ENCODE assay signal across 18 cellular contexts in the genomic region with DNA sequence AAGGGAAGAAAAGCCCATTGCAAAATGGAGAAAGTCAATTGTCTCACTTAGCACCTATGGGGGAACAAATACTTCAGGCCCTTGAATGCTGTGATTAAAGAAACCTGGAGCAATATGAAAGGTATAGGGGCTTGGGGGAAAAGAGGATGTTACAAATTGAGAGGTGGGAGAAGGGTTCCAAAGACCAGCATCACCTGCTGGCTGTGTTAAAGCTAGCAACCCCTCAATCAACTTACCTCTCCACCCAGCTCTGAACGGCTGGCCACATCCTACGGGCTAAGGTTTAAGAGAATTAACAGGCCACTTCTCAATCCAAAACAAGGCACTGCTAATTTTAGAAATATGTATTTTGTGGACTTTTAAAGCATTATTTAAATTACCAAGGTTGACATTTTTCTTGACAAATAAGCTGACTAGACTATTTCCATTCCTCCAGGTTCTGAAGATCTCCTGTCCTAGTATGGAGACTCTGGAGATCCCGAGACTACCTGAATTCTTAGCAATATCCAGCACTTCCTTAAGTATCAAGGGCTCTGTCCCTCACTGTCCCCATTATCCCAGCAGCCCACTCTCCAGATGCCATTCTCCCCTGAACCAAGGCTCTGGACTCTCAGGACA. TPM values are rescaled to one million over a fixed set of nuclear protein-coding genes. Genes with fewer than 3 reads are reported as not detected.
A peak's percentile ranks its signal among the peaks of the same experiment; 100 is the strongest.
DNase-seq lines count a peak whose midpoint lies in the region; ATAC-seq, FAIRE-seq and TF ChIP-seq lines count a peak whose summit lies in the region.
"Had no signal": no experiment of that assay in that cellular context is flagged by ENCODE, and none has a peak within 500 bp of the region (broad histone marks: within the 10 kb centered on the region; RNA-seq: fewer than 3 reads in every experiment).

No MANE protein-coding gene starts in this region.

- H3K4me3 ChIP-seq in K562 (no peak overlapping the region), tibial nerve (no peak overlapping the region), transverse colon (no peak overlapping the region)
- H3K4me3 ChIP-seq: BLaER1 treated with 17β-estradiol and CSF1 and Interleukin-3, amounts not matched to agents 10 nM and 100 nM; SJSA1 had no signal

- no peak overlapping the region for H2AFZ ChIP-seq in K562 (ENCODE audit: low read depth, low read length)

- CTCF ChIA-PET in K562 (lab: Yijun Ruan, JAX; ENCODE audit: low intra/inter-chr PET ratio): interaction anchor here (0.6 kb wide), 1 partner anchor 10 kb away, joined by 10 read pairs; no protein-coding TSS in a partner anchor

- 60% methylated on average over 3 of the region's 3 CpGs for WGBS in K562 (ENCODE audit: insufficient coverage, low coverage, missing lambda C conversion rate)
- WGBS in tibial nerve, 2 donors: 78 to 81% methylated on average over 3 of the region's 3 CpGs
- WGBS in transverse colon (ENCODE audit: low coverage in 1 of 2), 2 donors: 75 to 90% methylated on average over 1 to 3 of the region's 3 CpGs

- peak overlapping the region; percentile 64 for H3K27ac Mint-ChIP-seq in activated naive CD8-positive, alpha-beta T cell treated with anti-CD3 and anti-CD28 coated beads, Interleukin-2, amount 10 ng/mL, durations not matched to agents 7 days and 5 days
- H3K27ac Mint-ChIP-seq in activated naive CD8-positive, alpha-beta T cell treated with anti-CD3 and anti-CD28 coated beads for 36 hours: no peak overlapping the region

- peaks cover 13% of the 10 kb centered on the region for H3K36me3 Mint-ChIP-seq in activated naive CD8-positive, alpha-beta T cell treated with anti-CD3 and anti-CD28 coated beads, Interleukin-2, amount 10 ng/mL, durations not matched to agents 7 days and 5 days
- peaks cover 5% of the 10 kb centered on the region for H3K36me3 Mint-ChIP-seq in activated naive CD8-positive, alpha-beta T cell treated with anti-CD3 and anti-CD28 coated beads for 36 hours

- no peak overlapping the region for H3K4me3 Mint-ChIP-seq in activated naive CD8-positive, alpha-beta T cell treated with anti-CD3 and anti-CD28 coated beads, Interleukin-2, amount 10 ng/mL, durations not matched to agents 7 days and 5 days
- H3K4me3 Mint-ChIP-seq in activated naive CD8-positive, alpha-beta T cell treated with anti-CD3 and anti-CD28 coated beads for 36 hours: no peak overlapping the region

- TF ChIP-seq EP300 in K562 (IDR thresholded peaks at IDR 0.05; ENCODE audit: low read length) (no peak), tibial nerve (IDR thresholded peaks at IDR 0.05) (no peak), transverse colon (IDR thresholded peaks at IDR 0.05; ENCODE audit: low read depth) (no peak)

- FAIRE-seq in K562 (lab: Jason Lieb, UNC): peak; percentile 23

- no peaks in the 10 kb centered on the region for H3K9me1 ChIP-seq in K562 (ENCODE audit: control insufficient read depth, insufficient read depth, low read length)

- no peak for ATAC-seq in activated naive CD8-positive, alpha-beta T cell treated with anti-CD3 and anti-CD28 coated beads, Interleukin-2, amount 10 ng/mL, durations not matched to agents 7 days and 5 days (ENCODE audit: low read depth)
- ATAC-seq in K562 (peak; percentile 17; the same call in 2 of the 3 replicates), GM18870 (IDR thresholded peaks at IDR 0.05; ENCODE audit: unreplicated experiment) (no peak)

- peaks cover 44% of the 10 kb centered on the region for H3K36me3 ChIP-seq in K562 (ENCODE audit: control insufficient read depth, insufficient read depth, low read length)
- H3K36me3 ChIP-seq in tibial nerve: peaks cover 0 to 70% (median 17%) of the 10 kb centered on the region in 3 donors
- peaks cover 0 to 17% (median 8%) of the 10 kb centered on the region in 4 donors for H3K36me3 ChIP-seq in transverse colon

- intact Hi-C loops in K562 (cut with micrococcal nuclease): no loop called here
- intact Hi-C loops in transverse colon (cut with DNase I; ENCODE audit: low total_unique reads): no loop called here

- H3K9ac ChIP-seq in K562 (ENCODE audit: insufficient read depth in 1 of 2, low read depth in 2 of 2, low read length in 2 of 2): no peak overlapping the region
- H3K9ac ChIP-seq: BLaER1 treated with 17β-estradiol and CSF1 and Interleukin-3, amounts not matched to agents 10 nM and 100 nM had no signal

- BruUV-seq in K562 (replicated peaks; lab: Mats Ljungman, UMichigan): no TSS peak

- H3K79me2 ChIP-seq in K562 (ENCODE audit: control insufficient read depth, insufficient read depth, low read length): no peaks in the 10 kb centered on the region

- no peak overlapping the region for H3K27ac ChIP-seq in K562 (ENCODE audit: extremely low read depth, low read depth, low read length)
- H3K27ac ChIP-seq in tibial nerve: no peak overlapping the region
- H3K27ac ChIP-seq in transverse colon: no peak overlapping the region
- H3K27ac ChIP-seq: BLaER1 treated with 17β-estradiol and CSF1 and Interleukin-3, amounts not matched to agents 10 nM and 100 nM; RWPE1; SJSA1 had no signal

- TF ChIP-seq CTCF in K562 (IDR thresholded peaks at IDR 0.05 in 2 of 3, conservative IDR thresholded peaks at IDR 0.05 in 1 of 3; ENCODE audit: insufficient read depth in 2 of 3, low read depth in 1 of 3, low read length in 3 of 3): no peak
- no peak for TF ChIP-seq CTCF in tibial nerve (IDR thresholded peaks at IDR 0.05)
- no peak for TF ChIP-seq CTCF in transverse colon (IDR thresholded peaks at IDR 0.05)

- no peak for TF ChIP-seq RAD21 in K562 (CRISPR knock-in tag; conservative IDR thresholded peaks at IDR 0.05 in 1 of 2, IDR thresholded peaks at IDR 0.05 in 1 of 2)

- DNase-seq in activated naive CD8-positive, alpha-beta T cell treated with anti-CD3 and anti-CD28 coated beads, Interleukin-2, amount 10 ng/mL, durations not matched to agents 7 days and 5 days: no peak
- DNase-seq in activated naive CD8-positive, alpha-beta T cell treated with anti-CD3 and anti-CD28 coated beads for 36 hours: no peak
- DNase-seq in K562 (ENCODE audit: extremely low read depth in 1 of 4, low spot score in 3 of 4) (no peak), tibial nerve (ENCODE audit: low spot score in 2 of 2) (no peak), transverse colon (no peak)
- DNase-seq: 8988T; DMS153; EL; HCEC 1CT; NCI-H146; NCI-H226; NCI-H69; NK-92 treated with Interleukin-12 subunit alpha and Interleukin-12 subunit beta, amount 100 ng/mL, for 24 hours; OCI-M1 had no signal

- in situ Hi-C loops in K562 (cut with MboI) (no loop called here), transverse colon (cut with MboI; ENCODE audit: low pct_ligation_motif_present in 1 of 4, low pct_unique_long_range_greater_than_20kb in 1 of 4, low sequenced_read_pairs in 3 of 4) (no loop called here)

- TF ChIP-seq POLR2A in K562 (conservative IDR thresholded peaks at IDR 0.05) (peak; percentile 39; the same call in 1 of the 2 replicates), tibial nerve (IDR thresholded peaks at IDR 0.05) (no peak), transverse colon (IDR thresholded peaks at IDR 0.05) (no peak)

- peaks cover 30% of the 10 kb centered on the region for H4K20me1 ChIP-seq in K562 (replicated peaks; ENCODE audit: control insufficient read depth, insufficient read depth, low read length)

- peaks cover 19% of the 10 kb centered on the region for H3K4me1 Mint-ChIP-seq in activated naive CD8-positive, alpha-beta T cell treated with anti-CD3 and anti-CD28 coated beads, Interleukin-2, amount 10 ng/mL, durations not matched to agents 7 days and 5 days
- peaks cover 15% of the 10 kb centered on the region for H3K4me1 Mint-ChIP-seq in activated naive CD8-positive, alpha-beta T cell treated with anti-CD3 and anti-CD28 coated beads for 36 hours

- H3K4me1 ChIP-seq in K562 (replicated peaks in 1 of 2; ENCODE audit: control insufficient read depth in 2 of 2, insufficient read depth in 2 of 2, low read length in 2 of 2): peaks cover 10 to 15% of the 10 kb centered on the region in 2 experiments
- no peaks in the 10 kb centered on the region for H3K4me1 ChIP-seq in tibial nerve
- peaks cover 0 to 6% (median 0%) of the 10 kb centered on the region in 4 donors for H3K4me1 ChIP-seq in transverse colon
- H3K4me1 ChIP-seq: SJSA1 had no signal

- POLR2A ChIA-PET in activated naive CD8-positive, alpha-beta T cell treated with anti-CD3 and anti-CD28 coated beads, Interleukin-2, amount 10 ng/mL, durations not matched to agents 7 days and 5 days (lab: Charles Lee): no interaction called here
- POLR2A ChIA-PET in K562 (lab: Yijun Ruan, JAX): interaction anchor here (0.7 to 3.9 kb wide), 7 partner anchors 14 to 102 kb away, joined by 3 to 12 read pairs (median 4); partner anchors contain the start of genes ABCF2 and CHPF2

- no peaks in the 10 kb centered on the region for H3K9me3 ChIP-seq in K562 (replicated peaks; ENCODE audit: control insufficient read depth, insufficient read depth, low read depth, low read length)
- H3K9me3 ChIP-seq in tibial nerve: no peaks in the 10 kb centered on the region
- no peaks in the 10 kb centered on the region for H3K9me3 ChIP-seq in transverse colon
- H3K9me3 ChIP-seq: BLaER1 treated with 17β-estradiol and CSF1 and Interleukin-3, amounts not matched to agents 10 nM and 100 nM; SJSA1 had no signal

- H3K4me2 ChIP-seq in K562 (ENCODE audit: insufficient read depth, low read length): no peak overlapping the region
- H3K4me2 ChIP-seq: BLaER1 treated with 17β-estradiol and CSF1 and Interleukin-3, amounts not matched to agents 10 nM and 100 nM had no signal

- H3K27me3 Mint-ChIP-seq in activated naive CD8-positive, alpha-beta T cell treated with anti-CD3 and anti-CD28 coated beads, Interleukin-2, amount 10 ng/mL, durations not matched to agents 7 days and 5 days: peaks cover 2% of the 10 kb centered on the region
- no peaks in the 10 kb centered on the region for H3K27me3 Mint-ChIP-seq in activated naive CD8-positive, alpha-beta T cell treated with anti-CD3 and anti-CD28 coated beads for 36 hours

- H3K27me3 ChIP-seq in K562 (ENCODE audit: control insufficient read depth in 2 of 2, insufficient read depth in 2 of 2, low read length in 2 of 2) (no peaks in the 10 kb centered on the region; a peak in 2 of 5 replicates), tibial nerve (no peaks in the 10 kb centered on the region), transverse colon (peaks cover 6% of the 10 kb centered on the region)

- no peaks in the 10 kb centered on the region for H3K9me3 Mint-ChIP-seq in activated naive CD8-positive, alpha-beta T cell treated with anti-CD3 and anti-CD28 coated beads, Interleukin-2, amount 10 ng/mL, durations not matched to agents 7 days and 5 days
- no peaks in the 10 kb centered on the region for H3K9me3 Mint-ChIP-seq in activated naive CD8-positive, alpha-beta T cell treated with anti-CD3 and anti-CD28 coated beads for 36 hours

RNA-seq across cellular contexts. Expression of gene H2BK1, which starts 1.0 kb away (rescaled TPM):
- 1 to 10 TPM; 1.6 to 2.2 TPM for total RNA-seq in activated naive CD8-positive, alpha-beta T cell treated with anti-CD3 and anti-CD28 coated beads, Interleukin-2, amount 10 ng/mL, durations not matched to agents 7 days and 5 days
- total RNA-seq in activated naive CD8-positive, alpha-beta T cell treated with anti-CD3 and anti-CD28 coated beads for 36 hours: not detected
- total RNA-seq in K562 (2011; cell fraction: chromatin; rRNA removed; ENCODE audit: low replicate concordance): 1.00 TPM in 1 of 2 replicates, not detected in the other
- total RNA-seq in K562 (2011; cell fraction: nucleolus; rRNA removed): 1.6 and 4.0 TPM in 2 replicates
- 1.2 TPM in 1 of 2 replicates, not detected in the other for total RNA-seq in K562 (2011; cell fraction: nucleoplasm; rRNA removed)
- total RNA-seq in K562 (2014; rRNA removed): not detected in 2 replicates
- total RNA-seq in K562 (2014; rRNA removed; fragmentation: Illumina TruSeq; extraction: Trizol): not detected in 2 replicates
- total RNA-seq in K562 (2015; rRNA removed; fragmentation: Illumina TruSeq; extraction: Trizol): not detected in 2 replicates
- total RNA-seq in K562 (2021): not detected in 2 replicates
- not detected in 2 replicates for polyA plus RNA-seq in K562 (2011; rRNA removed)
- polyA plus RNA-seq in K562 (2011; cell fraction: cytosol; rRNA removed): not detected in 2 replicates
- 0.53 TPM in 1 of 2 replicates, not detected in the other for polyA plus RNA-seq in K562 (2011; cell fraction: nucleus; rRNA removed)
- not detected in 2 replicates for polyA plus RNA-seq in K562 (2012)
- polyA plus RNA-seq in K562 (2014; fragmentation: Illumina TruSeq; extraction: Trizol): not detected in 2 replicates
- not detected for polyA plus RNA-seq in K562 (2014; fragmentation: Nextera tagmentation; extraction: Ambion mirVana)
- polyA plus RNA-seq in K562 (2014; rRNA removed): not detected in 2 replicates
- not detected in 2 replicates for polyA minus RNA-seq in K562 (2011; rRNA and poly(A)+ RNA removed)
- not detected in 2 replicates for polyA minus RNA-seq in K562 (2011; cell fraction: cytosol; rRNA and poly(A)+ RNA removed)
- not detected in 2 replicates for polyA minus RNA-seq in K562 (2011; cell fraction: nucleus; rRNA and poly(A)+ RNA removed)
- total RNA-seq in tibial nerve: not detected
- not detected for total RNA-seq in transverse colon
- total RNA-seq: SJSA1 had no signal

RNA-seq across cellular contexts. Expression of gene ABCF2, which starts 15.7 kb away (rescaled TPM):
- 10 to 100 TPM; 29.5 to 31.2 TPM for total RNA-seq in activated naive CD8-positive, alpha-beta T cell treated with anti-CD3 and anti-CD28 coated beads, Interleukin-2, amount 10 ng/mL, durations not matched to agents 7 days and 5 days
- 10 to 100 TPM; 85.2 to 87.5 TPM for total RNA-seq in activated naive CD8-positive, alpha-beta T cell treated with anti-CD3 and anti-CD28 coated beads for 36 hours
- total RNA-seq in K562 (2011; cell fraction: chromatin; rRNA removed; ENCODE audit: low replicate concordance): 65.4 and 103 TPM in 2 replicates
- 49.7 and 54.7 TPM in 2 replicates for total RNA-seq in K562 (2011; cell fraction: nucleolus; rRNA removed)
- 43.1 and 48.4 TPM in 2 replicates for total RNA-seq in K562 (2011; cell fraction: nucleoplasm; rRNA removed)
- 117 and 145 TPM in 2 replicates for total RNA-seq in K562 (2014; rRNA removed)
- 79.5 and 110 TPM in 2 replicates for total RNA-seq in K562 (2014; rRNA removed; fragmentation: Illumina TruSeq; extraction: Trizol)
- 113 TPM in 2 replicates for total RNA-seq in K562 (2015; rRNA removed; fragmentation: Illumina TruSeq; extraction: Trizol)
- 122 and 129 TPM in 2 replicates for total RNA-seq in K562 (2021)
- 43.1 and 62.1 TPM in 2 replicates for polyA plus RNA-seq in K562 (2011; rRNA removed)
- polyA plus RNA-seq in K562 (2011; cell fraction: cytosol; rRNA removed): 54.5 and 89.8 TPM in 2 replicates
- 36.6 and 65.1 TPM in 2 replicates for polyA plus RNA-seq in K562 (2011; cell fraction: nucleus; rRNA removed)
- polyA plus RNA-seq in K562 (2012): 64.0 and 75.1 TPM in 2 replicates
- polyA plus RNA-seq in K562 (2014; fragmentation: Illumina TruSeq; extraction: Trizol): 165 and 177 TPM in 2 replicates
- polyA plus RNA-seq in K562 (2014; fragmentation: Nextera tagmentation; extraction: Ambion mirVana): 100 to 1,000 TPM; 103 to 224 TPM
- 88.2 and 97.5 TPM in 2 replicates for polyA plus RNA-seq in K562 (2014; rRNA removed)
- polyA minus RNA-seq in K562 (2011; rRNA and poly(A)+ RNA removed): 49.7 and 116 TPM in 2 replicates
- 23.5 and 52.3 TPM in 2 replicates for polyA minus RNA-seq in K562 (2011; cell fraction: cytosol; rRNA and poly(A)+ RNA removed)
- 17.1 and 26.5 TPM in 2 replicates for polyA minus RNA-seq in K562 (2011; cell fraction: nucleus; rRNA and poly(A)+ RNA removed)
- total RNA-seq in tibial nerve: 10 to 100 TPM; 34.3 to 72.9 (median 34.9) TPM
- 10 to 100 TPM in 3 of 4 donors, 1 to 10 TPM in 1; 10.0 to 30.8 (median 27.8) TPM for total RNA-seq in transverse colon

RNA-seq across cellular contexts. Expression of gene CHPF2, which starts 21.0 kb away (rescaled TPM):
- 10 to 100 TPM; 44.3 to 48.4 TPM for total RNA-seq in activated naive CD8-positive, alpha-beta T cell treated with anti-CD3 and anti-CD28 coated beads, Interleukin-2, amount 10 ng/mL, durations not matched to agents 7 days and 5 days
- 10 to 100 TPM; 24.5 to 25.1 TPM for total RNA-seq in activated naive CD8-positive, alpha-beta T cell treated with anti-CD3 and anti-CD28 coated beads for 36 hours
- total RNA-seq in K562 (2011; cell fraction: chromatin; rRNA removed; ENCODE audit: low replicate concordance): 109 and 238 TPM in 2 replicates
- 182 and 210 TPM in 2 replicates for total RNA-seq in K562 (2011; cell fraction: nucleolus; rRNA removed)
- 98.1 and 129 TPM in 2 replicates for total RNA-seq in K562 (2011; cell fraction: nucleoplasm; rRNA removed)
- 18.8 and 21.4 TPM in 2 replicates for total RNA-seq in K562 (2014; rRNA removed)
- 6.1 and 7.1 TPM in 2 replicates for total RNA-seq in K562 (2014; rRNA removed; fragmentation: Illumina TruSeq; extraction: Trizol)
- total RNA-seq in K562 (2015; rRNA removed; fragmentation: Illumina TruSeq; extraction: Trizol): 12.0 and 13.1 TPM in 2 replicates
- total RNA-seq in K562 (2021): 29.7 and 32.8 TPM in 2 replicates
- 10.5 and 14.3 TPM in 2 replicates for polyA plus RNA-seq in K562 (2011; rRNA removed)
- 10.5 and 18.5 TPM in 2 replicates for polyA plus RNA-seq in K562 (2011; cell fraction: cytosol; rRNA removed)
- 112 and 142 TPM in 2 replicates for polyA plus RNA-seq in K562 (2011; cell fraction: nucleus; rRNA removed)
- 13.7 and 35.4 TPM in 2 replicates for polyA plus RNA-seq in K562 (2012)
- 8.4 and 10.8 TPM in 2 replicates for polyA plus RNA-seq in K562 (2014; fragmentation: Illumina TruSeq; extraction: Trizol)
- polyA plus RNA-seq in K562 (2014; fragmentation: Nextera tagmentation; extraction: Ambion mirVana): under 1 TPM; 0.08 to 0.24 TPM
- 17.8 and 18.3 TPM in 2 replicates for polyA plus RNA-seq in K562 (2014; rRNA removed)
- polyA minus RNA-seq in K562 (2011; rRNA and poly(A)+ RNA removed): 16.5 and 17.8 TPM in 2 replicates
- 16.9 and 19.6 TPM in 2 replicates for polyA minus RNA-seq in K562 (2011; cell fraction: cytosol; rRNA and poly(A)+ RNA removed)
- polyA minus RNA-seq in K562 (2011; cell fraction: nucleus; rRNA and poly(A)+ RNA removed): 86.3 and 114 TPM in 2 replicates
- 10 to 100 TPM; 34.5 to 58.5 (median 40.2) TPM for total RNA-seq in tibial nerve
- 100 to 1,000 TPM in 1 of 4 donors, 10 to 100 TPM in 3; 48.4 to 104 (median 50.9) TPM for total RNA-seq in transverse colon

RNA-seq across cellular contexts. Expression of gene ASB10, which starts 24.2 kb away (rescaled TPM):
- total RNA-seq in activated naive CD8-positive, alpha-beta T cell treated with anti-CD3 and anti-CD28 coated beads, Interleukin-2, amount 10 ng/mL, durations not matched to agents 7 days and 5 days: not detected
- total RNA-seq in activated naive CD8-positive, alpha-beta T cell treated with anti-CD3 and anti-CD28 coated beads for 36 hours: not detected
- not detected in 2 replicates for total RNA-seq in K562 (2011; cell fraction: chromatin; rRNA removed; ENCODE audit: low replicate concordance)
- total RNA-seq in K562 (2011; cell fraction: nucleolus; rRNA removed): not detected in 2 replicates
- not detected in 2 replicates for total RNA-seq in K562 (2011; cell fraction: nucleoplasm; rRNA removed)
- total RNA-seq in K562 (2014; rRNA removed) (not detected in 2 replicates), K562 (2014; rRNA removed; fragmentation: Illumina TruSeq; extraction: Trizol) (not detected in 2 replicates), K562 (2015; rRNA removed; fragmentation: Illumina TruSeq; extraction: Trizol) (not detected in 2 replicates), K562 (2021) (not detected in 2 replicates), tibial nerve (not detected), transverse colon (not detected)
- polyA plus RNA-seq in K562 (2011; rRNA removed) (not detected in 2 replicates), K562 (2014; fragmentation: Illumina TruSeq; extraction: Trizol) (not detected in 2 replicates), K562 (2014; fragmentation: Nextera tagmentation; extraction: Ambion mirVana) (not detected), K562 (2014; rRNA removed) (not detected in 2 replicates)
- not detected in 2 replicates for polyA plus RNA-seq in K562 (2011; cell fraction: cytosol; rRNA removed)
- not detected in 2 replicates for polyA plus RNA-seq in K562 (2011; cell fraction: nucleus; rRNA removed)
- polyA plus RNA-seq in K562 (2012): not detected in 2 replicates
- polyA minus RNA-seq in K562 (2011; rRNA and poly(A)+ RNA removed): not detected in 2 replicates
- polyA minus RNA-seq in K562 (2011; cell fraction: cytosol; rRNA and poly(A)+ RNA removed): not detected in 2 replicates
- not detected in 2 replicates for polyA minus RNA-seq in K562 (2011; cell fraction: nucleus; rRNA and poly(A)+ RNA removed)
- total RNA-seq: SJSA1 had no signal

RNA-seq across cellular contexts. Expression of gene SMARCD3, which starts 37.2 kb away (rescaled TPM):
- 10 to 100 TPM in 1 of 2 experiments, 1 to 10 TPM in 1; 7.8 to 12.6 TPM for total RNA-seq in activated naive CD8-positive, alpha-beta T cell treated with anti-CD3 and anti-CD28 coated beads, Interleukin-2, amount 10 ng/mL, durations not matched to agents 7 days and 5 days
- total RNA-seq in activated naive CD8-positive, alpha-beta T cell treated with anti-CD3 and anti-CD28 coated beads for 36 hours: 1 to 10 TPM; 4.1 to 4.3 TPM
- total RNA-seq in K562 (2011; cell fraction: chromatin; rRNA removed; ENCODE audit: low replicate concordance): 10.6 and 29.3 TPM in 2 replicates
- 11.1 and 13.0 TPM in 2 replicates for total RNA-seq in K562 (2011; cell fraction: nucleolus; rRNA removed)
- total RNA-seq in K562 (2011; cell fraction: nucleoplasm; rRNA removed): 9.4 and 19.5 TPM in 2 replicates
- 2.2 and 2.9 TPM in 2 replicates for total RNA-seq in K562 (2014; rRNA removed)
- 1.2 and 1.3 TPM in 2 replicates for total RNA-seq in K562 (2014; rRNA removed; fragmentation: Illumina TruSeq; extraction: Trizol)
- total RNA-seq in K562 (2015; rRNA removed; fragmentation: Illumina TruSeq; extraction: Trizol): 1.5 and 1.8 TPM in 2 replicates
- 2.3 and 3.6 TPM in 2 replicates for total RNA-seq in K562 (2021)
- polyA plus RNA-seq in K562 (2011; rRNA removed): 2.7 and 4.6 TPM in 2 replicates
- polyA plus RNA-seq in K562 (2011; cell fraction: cytosol; rRNA removed): 3.2 and 4.4 TPM in 2 replicates
- polyA plus RNA-seq in K562 (2011; cell fraction: nucleus; rRNA removed): 26.3 and 28.4 TPM in 2 replicates
- 6.9 and 15.2 TPM in 2 replicates for polyA plus RNA-seq in K562 (2012)
- polyA plus RNA-seq in K562 (2014; fragmentation: Illumina TruSeq; extraction: Trizol): 1.9 and 2.6 TPM in 2 replicates
- under 1 TPM; 0.43 to 0.46 TPM for polyA plus RNA-seq in K562 (2014; fragmentation: Nextera tagmentation; extraction: Ambion mirVana)
- 2.6 and 3.0 TPM in 2 replicates for polyA plus RNA-seq in K562 (2014; rRNA removed)
- polyA minus RNA-seq in K562 (2011; rRNA and poly(A)+ RNA removed): 1.2 and 1.3 TPM in 2 replicates
- 1.9 and 2.6 TPM in 2 replicates for polyA minus RNA-seq in K562 (2011; cell fraction: cytosol; rRNA and poly(A)+ RNA removed)
- polyA minus RNA-seq in K562 (2011; cell fraction: nucleus; rRNA and poly(A)+ RNA removed): 3.0 and 3.2 TPM in 2 replicates
- total RNA-seq in tibial nerve: 10 to 100 TPM; 55.5 to 97.2 (median 77.3) TPM
- total RNA-seq in transverse colon: 10 to 100 TPM in 2 of 4 donors, 1 to 10 TPM in 2; 6.6 to 19.1 (median 9.9) TPM
